16 cellular contexts compared by ENCODE assay signal in genomic region chr10:76115471-76116155, GRCh38.
DNase-seq lines count a peak whose midpoint lies in the region; FAIRE-seq and TF ChIP-seq lines count a peak whose summit lies in the region.
"Had no signal": no experiment of that assay in that cellular context is flagged by ENCODE, and none has a peak within 500 bp of the region (broad histone marks: within the 10 kb centered on the region; RNA-seq: fewer than 3 reads in every experiment).

No MANE protein-coding gene starts in this region.

- TF ChIP-seq CTCF in bronchial epithelial cell (IDR thresholded peaks at IDR 0.05; ENCODE audit: insufficient read depth, low read length, severe bottlenecking) (no peak), MM.1S (IDR thresholded peaks at IDR 0.05; ENCODE audit: low read length) (no peak)

- H2BK5ac ChIP-seq in trophoblast cell (ENCODE audit: low read depth, low read length, poor library complexity), result peak overlapping the region; percentile 35

- no peaks in the 10 kb centered on the region for H3F3A ChIP-seq in MM.1S (ENCODE audit: insufficient read depth, low read length)

- DNase-seq in EL, result peak; percentile 14
- DNase-seq in NCI-H2029 treated with DMSO at 0.1 percent for 48 hours (lab: John Stamatoyannopoulos, UW), result peak; percentile 6
- DNase-seq in bronchial epithelial cell (ENCODE audit: low read depth), result peak; percentile 61
- DNase-seq in trophoblast cell, result no peak
- no peak for DNase-seq in frontal cortex (ENCODE audit: low spot score in 2 of 2)
- DNase-seq in MM.1S, result no peak
- no peak for DNase-seq in stimulated activated naive CD4-positive, alpha-beta T cell treated with Interleukin-2 at 50 U/mL for 16 hours (lab: John Stamatoyannopoulos, UW)
- DNase-seq: activated CD4-positive, alpha-beta memory T cell treated with anti-CD3 and anti-CD28 coated beads, Interleukin-2, amount 10 ng/mL, durations not matched to agents 7 days and 5 days; CD4-positive, CD25-positive, alpha-beta regulatory T cell; effector CD8-positive, alpha-beta T cell; MV-4-11; sigmoid colon; stimulated activated naive CD4-positive, alpha-beta T cell; T-helper 2 cell had no signal

- H3K79me2 ChIP-seq in trophoblast cell (ENCODE audit: control insufficient read depth, insufficient read depth, low read length, poor library complexity) (peaks cover 1% of the 10 kb centered on the region), MM.1S (ENCODE audit: low read length) (no peaks in the 10 kb centered on the region)

- H2AFZ ChIP-seq in trophoblast cell (ENCODE audit: insufficient read depth, low read length, poor library complexity) (no peak overlapping the region), MM.1S (ENCODE audit: low read length) (no peak overlapping the region)

- H3K23ac ChIP-seq in trophoblast cell (ENCODE audit: low read length), result no peak overlapping the region

- H3K9ac ChIP-seq in trophoblast cell (ENCODE audit: low read length) (no peak overlapping the region), MM.1S (ENCODE audit: low read length) (no peak overlapping the region)

- H3K4me1 ChIP-seq in trophoblast cell (ENCODE audit: control insufficient read depth in 1 of 2, insufficient read depth in 2 of 2, low read length in 2 of 2) (peaks cover 13 to 29% of the 10 kb centered on the region in 2 experiments), MM.1S (ENCODE audit: low read length) (no peaks in the 10 kb centered on the region)
- H3K4me1 ChIP-seq: ascending aorta, sigmoid colon had no signal

- peak overlapping the region; percentile 95 for H2BK12ac ChIP-seq in trophoblast cell (ENCODE audit: low read length)

- H3K27ac ChIP-seq in trophoblast cell (ENCODE audit: low read depth, low read length) (no peak overlapping the region), MM.1S (ENCODE audit: low read length) (no peak overlapping the region)
- H3K27ac ChIP-seq: RWPE1, sigmoid colon had no signal

- FAIRE-seq in bronchial epithelial cell (lab: Jason Lieb, UNC), result no peak
- FAIRE-seq in frontal cortex (lab: Jason Lieb, UNC), result no peak

- WGBS in trophoblast cell (ENCODE audit: extremely low coverage, insufficient coverage, insufficient read length), result no CpG with 5 or more reads among the region's 11 CpGs

- H4K20me1 ChIP-seq in MM.1S (ENCODE audit: insufficient read depth, low read length), result no peaks in the 10 kb centered on the region

- no peak overlapping the region for H4K12ac ChIP-seq in trophoblast cell (ENCODE audit: low read depth, low read length)

- no peaks in the 10 kb centered on the region for H3K36me3 ChIP-seq in bronchial epithelial cell (ENCODE audit: control insufficient read depth, insufficient read depth, low read length)
- no peaks in the 10 kb centered on the region for H3K36me3 ChIP-seq in trophoblast cell (ENCODE audit: control insufficient read depth in 1 of 2, insufficient read depth in 2 of 2, low read length in 2 of 2)
- H3K36me3 ChIP-seq in MM.1S (replicated peaks; ENCODE audit: insufficient read depth, low read length), result no peaks in the 10 kb centered on the region
- H3K36me3 ChIP-seq: ascending aorta, sigmoid colon had no signal

- H3K27me3 ChIP-seq in bronchial epithelial cell (ENCODE audit: control insufficient read depth, insufficient read depth, low read length) (no peaks in the 10 kb centered on the region), trophoblast cell (ENCODE audit: insufficient read depth, low read length) (no peaks in the 10 kb centered on the region), MM.1S (replicated peaks; ENCODE audit: insufficient read depth, low read length) (no peaks in the 10 kb centered on the region)
- H3K27me3 ChIP-seq: ascending aorta, sigmoid colon had no signal

- H3K4me2 ChIP-seq in trophoblast cell (ENCODE audit: low read length) (no peak overlapping the region), MM.1S (ENCODE audit: low read depth, low read length) (no peak overlapping the region)

- H4K91ac ChIP-seq in trophoblast cell (ENCODE audit: low read depth, low read length), result peak overlapping the region; percentile 77

- H3K4ac ChIP-seq in trophoblast cell (ENCODE audit: low read depth, low read length), result no peak overlapping the region

- H3K9me3 ChIP-seq in trophoblast cell (ENCODE audit: insufficient read depth, low read depth, low read length) (peaks cover 4% of the 10 kb centered on the region), MM.1S (replicated peaks; ENCODE audit: insufficient read depth, low read length) (no peaks in the 10 kb centered on the region)
- H3K9me3 ChIP-seq: ascending aorta, sigmoid colon had no signal

- H3K9me2 ChIP-seq in MM.1S (replicated peaks; ENCODE audit: insufficient read depth, low read length), result no peaks in the 10 kb centered on the region

- peak overlapping the region; percentile 44 for H4K8ac ChIP-seq in trophoblast cell (ENCODE audit: low read depth, low read length)

- peak overlapping the region; percentile 69 for H3K18ac ChIP-seq in trophoblast cell (ENCODE audit: low read length)

- peak overlapping the region; percentile 78 for H3K14ac ChIP-seq in trophoblast cell (ENCODE audit: low read length)

- H2AK5ac ChIP-seq in trophoblast cell (ENCODE audit: low read length), result peak overlapping the region; percentile 56

- H3K4me3 ChIP-seq in bronchial epithelial cell (ENCODE audit: low read depth, low read length) (no peak overlapping the region), trophoblast cell (ENCODE audit: low read depth, low read length) (no peak overlapping the region), MM.1S (ENCODE audit: low read length) (no peak overlapping the region)
- H3K4me3 ChIP-seq: ascending aorta, sigmoid colon had no signal

- H3K79me1 ChIP-seq in trophoblast cell (ENCODE audit: low read length), result peaks cover 32% of the 10 kb centered on the region

- H2BK120ac ChIP-seq in trophoblast cell (ENCODE audit: insufficient read depth, low read length, poor library complexity), result peak overlapping the region; percentile 45

Comparison
In these comparisons a context has a peak if more than half of its experiments do, and no peak if none do; other contexts are left out.
1. DNase-seq: peak in EL (single experiment), NCI-H2029 treated with DMSO at 0.1 percent for 48 hours (single experiment) and bronchial epithelial cell (single experiment); none in trophoblast cell (0 of 2), frontal cortex (0 of 2), MM.1S (single experiment) and stimulated activated naive CD4-positive, alpha-beta T cell treated with Interleukin-2 at 50 U/mL for 16 hours (single experiment).